ENCODE assay signal across 13 cellular contexts in genomic region chr5:8615142-8615858, GRCh38.
"Had no signal": no experiment of that assay in that cellular context is flagged by ENCODE, and none has a peak within 500 bp of the region (broad histone marks: within the 10 kb centered on the region; RNA-seq: fewer than 3 reads in every experiment).

No MANE protein-coding gene starts in this region.

- DNase-seq: activated CD4-positive, alpha-beta memory T cell treated with anti-CD3 and anti-CD28 coated beads for 36 hours; activated CD4-positive, alpha-beta T cell treated with anti-CD3 and anti-CD28 coated beads for 1 hour; activated gamma-delta T cell; activated naive CD8-positive, alpha-beta T cell treated with anti-CD3 and anti-CD28 coated beads for 36 hours; activated T-cell treated with anti-CD3 and anti-CD28 coated beads, Interleukin-2, amount 50 U/mL, for 48 hours; anterior cingulate cortex; heart right ventricle; retina; stimulated activated CD4-positive, alpha-beta T cell treated with anti-CD3 and anti-CD28 coated beads, Interleukin-15, amount 100 ng/mL, for 24 hours; stimulated activated CD4-positive, alpha-beta T cell treated with anti-CD3 and anti-CD28 coated beads, Interleukin-4, amount 100 ng/mL, for 4 hours; stomach had no signal

- H3K36me3 ChIP-seq: cardiac muscle cell, heart right ventricle, stomach, thoracic aorta had no signal

- H3K4me1 ChIP-seq: heart right ventricle, stomach had no signal

- ATAC-seq: heart right ventricle had no signal

- H3K27ac ChIP-seq: cardiac muscle cell, heart right ventricle, stomach, thoracic aorta had no signal

- H3K4me3 ChIP-seq: cardiac muscle cell, heart right ventricle, stomach, thoracic aorta had no signal

- H3K27me3 ChIP-seq: cardiac muscle cell, heart right ventricle, stomach had no signal

- H3K9me3 ChIP-seq: stomach, thoracic aorta had no signal
